ENCODE assay signal across 8 cellular contexts in genomic region chr19:48746738-48747575, GRCh38. TPM values are rescaled to one million over a fixed set of nuclear protein-coding genes. Genes with fewer than 3 reads are reported as not detected.
A peak's percentile ranks its signal among the peaks of the same experiment; 100 is the strongest.
DNase-seq lines count a peak whose midpoint lies in the region; ATAC-seq, FAIRE-seq and TF ChIP-seq lines count a peak whose summit lies in the region.

Gene IZUMO1, minus strand, starts transcription at chr19:48746909. Its CDS starts 1,050 bp downstream, at chr19:48745859.

- H3K9me3 Mint-ChIP-seq in activated B cell treated with CpG ODN at 0.5 μM for 24 hours: peaks cover 2% of the 10 kb centered on the region

- no peak for FAIRE-seq in HepG2 (lab: Jason Lieb, UNC)

- peaks cover 40% of the 10 kb centered on the region for H3K4me1 ChIP-seq in HepG2 (ENCODE audit: insufficient read depth, low read length)

- CTCF ChIA-PET in activated B cell treated with CpG ODN at 0.5 μM for 24 hours (lab: Charles Lee) (interaction anchor here (1.2 kb wide), 1 partner anchor 8 kb away, joined by 3 read pairs; no protein-coding TSS in a partner anchor), HepG2 (lab: Yijun Ruan, JAX; ENCODE audit: low intra/inter-chr PET ratio, low total read pairs) (no interaction called here)

- H3K36me3 ChIP-seq in HepG2 (replicated peaks in 1 of 2; ENCODE audit: control insufficient read depth in 1 of 2, insufficient read depth in 2 of 2, low read length in 2 of 2): no peaks in the 10 kb centered on the region

- H3K4me3 ChIP-seq in HepG2 (replicated peaks in 1 of 3; ENCODE audit: insufficient read depth in 1 of 3, low read depth in 2 of 3, low read length in 3 of 3): 0 out of 6 replicates have a peak within 1 kb of the TSS, but pooled peaks of 1 of the 3 experiments have one; percentile 13

- H3K4me2 ChIP-seq in HepG2 (ENCODE audit: low read depth, low read length): no peak within 1 kb of the TSS

- WGBS in HepG2 (ENCODE audit: low lambda C conversion rate): 52% methylated on average over 25 of the region's 31 CpGs

- H3K4me3 Mint-ChIP-seq in activated B cell treated with CpG ODN at 0.5 μM for 24 hours: no peak within 1 kb of the TSS

- H3K27me3 ChIP-seq in HepG2 (ENCODE audit: control insufficient read depth in 1 of 2, insufficient read depth in 2 of 2, low read length in 2 of 2): no peaks in the 10 kb centered on the region; a peak in 1 of 5 replicates

- no peak for TF ChIP-seq RAD21 in HepG2 (CRISPR knock-in tag; IDR thresholded peaks at IDR 0.05)

- no peak within 1 kb of the TSS for H3K9ac ChIP-seq in HepG2 (ENCODE audit: insufficient read depth, low read depth, low read length)

- peaks cover 3% of the 10 kb centered on the region for H3K4me1 Mint-ChIP-seq in activated B cell treated with CpG ODN at 0.5 μM for 24 hours

- H3K27me3 Mint-ChIP-seq in activated B cell treated with CpG ODN at 0.5 μM for 24 hours: peaks cover 29% of the 10 kb centered on the region

- TF ChIP-seq POLR2A in HepG2 (IDR thresholded peaks at IDR 0.05; ENCODE audit: insufficient read depth in 1 of 2, low read depth in 2 of 2, low read length in 2 of 2): no peak

- ATAC-seq in activated B cell treated with CpG ODN at 0.5 μM for 24 hours (ENCODE audit: low read depth) (peak; percentile 88), HepG2 (peak; percentile 51), GM18867 (IDR thresholded peaks at IDR 0.05; ENCODE audit: unreplicated experiment) (no peak)

- no peak for TF ChIP-seq CTCF in activated B cell treated with CpG ODN at 0.5 μM for 24 hours (IDR thresholded peaks at IDR 0.05)
- no peak for TF ChIP-seq CTCF in HepG2 (CRISPR knock-in tag; IDR thresholded peaks at IDR 0.05)

- no peak within 1 kb of the TSS for H3K27ac ChIP-seq in HepG2 (ENCODE audit: extremely low read length, insufficient read depth, low read length)

- no peaks in the 10 kb centered on the region for H3K9me3 ChIP-seq in HepG2 (ENCODE audit: low read length)

- H2AFZ ChIP-seq in HepG2 (ENCODE audit: low read length): no peak within 1 kb of the TSS

- peak; percentile 87 for DNase-seq in AG20443 (ENCODE audit: low spot score)
- DNase-seq in HUDEP-2 (lab: John Stamatoyannopoulos, UW; ENCODE audit: unreplicated experiment in 76 of 76): peak in 65 of 76 experiments; percentile 27 to 87 (median 72)
- DNase-seq in activated B cell treated with CpG ODN at 0.5 μM for 24 hours: no peak
- peak; percentile 91 for DNase-seq in ecto neural progenitor cell (ENCODE audit: low spot score)
- DNase-seq in HepG2 (ENCODE audit: low spot score): no peak
- peak; percentile 22 for DNase-seq in stimulated activated CD4-positive, alpha-beta T cell treated with anti-CD3 and anti-CD28 coated beads, Interleukin-2, amount 100 ng/mL, for 4 hours (ENCODE audit: low read depth)
- DNase-seq in COR-L47 (lab: John Stamatoyannopoulos, UW): no peak

- H3K79me2 ChIP-seq in HepG2 (ENCODE audit: insufficient read depth, low read length): no peaks in the 10 kb centered on the region

- no peak within 1 kb of the TSS for H3K27ac Mint-ChIP-seq in activated B cell treated with CpG ODN at 0.5 μM for 24 hours

- no peaks in the 10 kb centered on the region for H3K36me3 Mint-ChIP-seq in activated B cell treated with CpG ODN at 0.5 μM for 24 hours (ENCODE audit: low read depth)

- no peaks in the 10 kb centered on the region for H4K20me1 ChIP-seq in HepG2 (ENCODE audit: insufficient read depth, low read length)

- TF ChIP-seq EP300 in HepG2 (IDR thresholded peaks at IDR 0.05; ENCODE audit: low read depth in 2 of 2, low read length in 2 of 2) (no peak), HepG2 (CRISPR knock-in tag; IDR thresholded peaks at IDR 0.05; ENCODE audit: borderline replicate concordance) (no peak)

- no TSS peak for BruUV-seq in HepG2 (replicated peaks; lab: Mats Ljungman, UMichigan)

- in situ Hi-C loops in HepG2 (cut with HindIII; ENCODE audit: extremely low pct_ligation_motif_present, low pct_unique_long_range_greater_than_20kb): no loop called here

- intact Hi-C loops in activated B cell treated with CpG ODN at 0.5 μM for 24 hours (cut with micrococcal nuclease) (loop anchor here (5.0 kb wide), 1 partner anchor 235 kb away; the partner anchor contains the start of gene LMTK3), HepG2 (cut with micrococcal nuclease; ENCODE audit: unreplicated experiment) (no loop called here)

- POLR2A ChIA-PET in activated B cell treated with CpG ODN at 0.5 μM for 24 hours (lab: Charles Lee) (interaction anchor here (0.6 kb wide), 1 partner anchor 43 kb away, joined by 3 read pairs; no protein-coding TSS in a partner anchor), HepG2 (lab: Yijun Ruan, JAX) (interaction anchor here (1.0 to 1.4 kb wide), 2 partner anchors 13 to 32 kb away, joined by 3 read pairs; no protein-coding TSS in a partner anchor)

TF ChIP-seq in HepG2, 621 proteins besides CTCF, POLR2A, EP300 and RAD21 (continues in another document):
- TF ChIP-seq ZNF687 (CRISPR knock-in tag; IDR thresholded peaks at IDR 0.05): peak; percentile 31
- peak; percentile 79 for TF ChIP-seq ATF7 (IDR thresholded peaks at IDR 0.05)
- no peak for TF ChIP-seq ATF7 (CRISPR knock-in tag; IDR thresholded peaks at IDR 0.05)
- TF ChIP-seq SALL2 (CRISPR knock-in tag; IDR thresholded peaks at IDR 0.05): no peak
- no peak for TF ChIP-seq LBX2 (CRISPR knock-in tag; IDR thresholded peaks at IDR 0.05; ENCODE audit: borderline replicate concordance)

RNA-seq across cellular contexts. Expression of gene IZUMO1, which starts in this region (rescaled TPM):
- total RNA-seq in activated B cell treated with CpG ODN at 0.5 μM for 24 hours (not detected in 2 replicates), HepG2 (2016; rRNA removed; fragmentation: Illumina TruSeq; extraction: Trizol) (0.22 TPM in 1 of 2 replicates, not detected in the other)
- total RNA-seq in HepG2 (2016; cell fraction: cytosol; rRNA removed; fragmentation: Illumina TruSeq; extraction: Trizol; ENCODE audit: low read depth): not detected in 2 replicates
- 0.11 TPM in 1 of 2 replicates, not detected in the other for total RNA-seq in HepG2 (2016; cell fraction: insoluble cytoplasmic fraction; rRNA removed; fragmentation: Illumina TruSeq; extraction: Trizol)
- 0.59 TPM in 1 of 2 replicates, not detected in the other for total RNA-seq in HepG2 (2016; cell fraction: membrane; rRNA removed; fragmentation: Illumina TruSeq; extraction: Trizol)
- total RNA-seq in HepG2 (2016; cell fraction: nucleus; rRNA removed; fragmentation: Illumina TruSeq; extraction: Trizol): not detected in 2 replicates
- 0.07 and 0.16 TPM in 2 replicates for polyA plus RNA-seq in HepG2 (2011; rRNA removed)
- polyA plus RNA-seq in HepG2 (2011; cell fraction: cytosol; rRNA removed): not detected in 2 replicates
- polyA plus RNA-seq in HepG2 (2011; cell fraction: nucleus; rRNA removed): 1.2 and 1.7 TPM in 2 replicates
- 0.09 and 0.50 TPM in 2 replicates for polyA plus RNA-seq in HepG2 (2012)
- not detected in 2 replicates for polyA plus RNA-seq in HepG2 (2016; cell fraction: cytosol; fragmentation: Illumina TruSeq; extraction: Trizol; ENCODE audit: low read depth)
- polyA plus RNA-seq in HepG2 (2016; cell fraction: insoluble cytoplasmic fraction; fragmentation: Illumina TruSeq; extraction: Trizol; ENCODE audit: low read depth): not detected in 2 replicates
- not detected in 2 replicates for polyA plus RNA-seq in HepG2 (2016; cell fraction: membrane; fragmentation: Illumina TruSeq; extraction: Trizol; ENCODE audit: low read depth)
- 0.46 and 0.85 TPM in 2 replicates for polyA plus RNA-seq in HepG2 (2016; cell fraction: nucleus; fragmentation: Illumina TruSeq; extraction: Trizol; ENCODE audit: insufficient read depth, low read depth)
- polyA minus RNA-seq in HepG2 (2011; rRNA and poly(A)+ RNA removed; ENCODE audit: low replicate concordance): 0.30 TPM in 1 of 2 replicates, not detected in the other
- not detected in 2 replicates for polyA minus RNA-seq in HepG2 (2011; cell fraction: cytosol; rRNA and poly(A)+ RNA removed)
- polyA minus RNA-seq in HepG2 (2011; cell fraction: nucleus; rRNA and poly(A)+ RNA removed): 0.37 and 0.39 TPM in 2 replicates

Comparison
In these comparisons a context has a peak if more than half of its experiments do, and no peak if none do; other contexts are left out.
1. Peak in ATAC-seq in activated B cell treated with CpG ODN at 0.5 μM for 24 hours; RNA of the gene not detected or under 1 TPM.
2. DNase-seq: peak in AG20443 (single experiment), HUDEP-2 (65 of 76), ecto neural progenitor cell (single experiment) and stimulated activated CD4-positive, alpha-beta T cell treated with anti-CD3 and anti-CD28 coated beads, Interleukin-2, amount 100 ng/mL, for 4 hours (single experiment); none in activated B cell treated with CpG ODN at 0.5 μM for 24 hours (single experiment), HepG2 (single experiment) and COR-L47 (single experiment).